In genomic region chr3:183554377-183554776, GRCh38 we compare ENCODE assay signal across 9 cellular contexts. TPM values are rescaled to one million over a fixed set of nuclear protein-coding genes. Genes with fewer than 3 reads are reported as not detected.
DNase-seq lines count a peak whose midpoint lies in the region; ATAC-seq, FAIRE-seq and TF ChIP-seq lines count a peak whose summit lies in the region.
"Had no signal": no experiment of that assay in that cellular context is flagged by ENCODE, and none has a peak within 500 bp of the region (broad histone marks: within the 10 kb centered on the region; RNA-seq: fewer than 3 reads in every experiment).

No MANE protein-coding gene starts in this region.

- ATAC-seq in left lung = peak; percentile 66
- no peak for ATAC-seq in GM19324 (IDR thresholded peaks at IDR 0.05; ENCODE audit: low FRiP score, unreplicated experiment)

- H3K4me3 Mint-ChIP-seq in CD4-positive, alpha-beta memory T cell = peak overlapping the region; percentile 86 to 100 (median 98)

- H3K4me1 ChIP-seq in CD4-positive, alpha-beta memory T cell (ENCODE audit: insufficient read depth, low read length) = peaks cover 59% of the 10 kb centered on the region
- H3K4me1 ChIP-seq in Peyer's patch (peaks cover 0 to 23% (median 0%) of the 10 kb centered on the region in 4 donors), left lung (peaks cover 0 to 56% of the 10 kb centered on the region in 2 donors)

- peak overlapping the region; percentile 80 for H3K27ac ChIP-seq in CD4-positive, alpha-beta memory T cell (ENCODE audit: low read depth, low read length)
- H3K27ac ChIP-seq in Peyer's patch = peak overlapping the region; percentile 33 to 89 (median 69)
- H3K27ac ChIP-seq in left lung = peak overlapping the region; percentile 83 to 89
- H3K27ac ChIP-seq: KMS-11 had no signal

- POLR2A ChIA-PET in CD4-positive, alpha-beta memory T cell (lab: Charles Lee; ENCODE audit: partially characterized antibody) = interaction anchor here (1.7 kb wide), 2 partner anchors 38 to 41 kb away, joined by 5 to 13 read pairs; no protein-coding TSS in a partner anchor

- intact Hi-C loops in CD4-positive, alpha-beta memory T cell (cut with micrococcal nuclease) = loop anchor here (2.0 kb wide), 2 partner anchors 32 to 142 kb away; partner anchors contain the start of gene YEATS2
- intact Hi-C loops in left lung (cut with DNase I) = no loop called here

- H3K4me1 Mint-ChIP-seq in CD4-positive, alpha-beta memory T cell = peaks cover 39 to 68% (median 52%) of the 10 kb centered on the region in 4 donors

- no peak for TF ChIP-seq POLR2A in Peyer's patch (IDR thresholded peaks at IDR 0.05)

- peak in 2 of 5 donors; percentile 17 to 54 for DNase-seq in CD4-positive, alpha-beta memory T cell
- DNase-seq in GM20000 (ENCODE audit: low spot score) (peak; percentile 58), Peyer's patch (peak in 1 of 3 donors; percentile 8), left lung (no peak), SW 1271 (lab: John Stamatoyannopoulos, UW) (no peak), DMS53 treated with DMSO at 0.1 percent for 48 hours (lab: John Stamatoyannopoulos, UW; ENCODE audit: unreplicated experiment) (no peak), D721Med (ENCODE audit: insufficient read length, low spot score) (no peak)

- peak overlapping the region; percentile 66 to 70 for H3K4me3 ChIP-seq in CD4-positive, alpha-beta memory T cell (ENCODE audit: low read length in 2 of 2)
- H3K4me3 ChIP-seq in Peyer's patch (peak overlapping the region; percentile 10 to 50 (median 42)), left lung (peak overlapping the region in 1 of 2 donors; percentile 54)

- H3K9me3 Mint-ChIP-seq in CD4-positive, alpha-beta memory T cell = no peaks in the 10 kb centered on the region

- H3K36me3 Mint-ChIP-seq in CD4-positive, alpha-beta memory T cell = peaks cover 17 to 31% of the 10 kb centered on the region in 2 donors

- H3K27me3 ChIP-seq in CD4-positive, alpha-beta memory T cell (ENCODE audit: insufficient read depth, low read length) = no peaks in the 10 kb centered on the region
- H3K27me3 ChIP-seq in Peyer's patch = no peaks in the 10 kb centered on the region
- H3K27me3 ChIP-seq in left lung = no peaks in the 10 kb centered on the region

- no peaks in the 10 kb centered on the region for H3K27me3 Mint-ChIP-seq in CD4-positive, alpha-beta memory T cell

- no peaks in the 10 kb centered on the region for H3K9me3 ChIP-seq in CD4-positive, alpha-beta memory T cell (ENCODE audit: control insufficient read depth in 1 of 2, low read length in 2 of 2)
- H3K9me3 ChIP-seq in Peyer's patch (no peaks in the 10 kb centered on the region), left lung (no peaks in the 10 kb centered on the region)

- no peaks in the 10 kb centered on the region for H3K36me3 ChIP-seq in CD4-positive, alpha-beta memory T cell (ENCODE audit: insufficient read depth, low read length)
- no peaks in the 10 kb centered on the region for H3K36me3 ChIP-seq in Peyer's patch
- no peaks in the 10 kb centered on the region for H3K36me3 ChIP-seq in left lung

- no peak for FAIRE-seq in D721Med (lab: Jason Lieb, UNC)

- CTCF ChIA-PET in CD4-positive, alpha-beta memory T cell (lab: Charles Lee; ENCODE audit: partially characterized antibody) = interaction anchor here (1.6 kb wide), 1 partner anchor 35 kb away, joined by 5 read pairs; no protein-coding TSS in a partner anchor

- TF ChIP-seq CTCF in GM20000 (IDR thresholded peaks at IDR 0.05; ENCODE audit: extremely low read depth, missing control alignments) (no peak), Peyer's patch (IDR thresholded peaks at IDR 0.05) (no peak), left lung (IDR thresholded peaks at IDR 0.05) (no peak), D721Med (IDR thresholded peaks at IDR 0.05; ENCODE audit: insufficient read depth, missing control alignments) (no peak)

- peak overlapping the region; percentile 87 to 96 (median 91) for H3K27ac Mint-ChIP-seq in CD4-positive, alpha-beta memory T cell

RNA-seq across cellular contexts. Expression of gene KLHL6, which starts 1.1 kb away (rescaled TPM):
- total RNA-seq in CD4-positive, alpha-beta memory T cell = 10 to 100 TPM; 55.9 to 56.1 TPM
- 10 to 100 TPM in 1 of 2 donors, 1 to 10 TPM in 1; 8.4 to 23.1 TPM for polyA plus RNA-seq in CD4-positive, alpha-beta memory T cell
- total RNA-seq in Peyer's patch (10 to 100 TPM in 1 of 4 donors, 1 to 10 TPM in 3; 1.6 to 53.6 (median 4.9) TPM), left lung (10 to 100 TPM in 1 of 2 donors, 1 to 10 TPM in 1; 8.2 to 21.6 TPM)
